Comparison of ENCODE assay signal across 8 cellular contexts in genomic region chr17:59842901-59843652, GRCh38. TPM values are rescaled to one million over a fixed set of nuclear protein-coding genes. Genes with fewer than 3 reads are reported as not detected.
DNase-seq lines count a peak whose midpoint lies in the region; TF ChIP-seq lines count a peak whose summit lies in the region.

No MANE protein-coding gene starts in this region.

- no peaks in the 10 kb centered on the region for H3K9me3 ChIP-seq in smooth muscle cell (replicated peaks; ENCODE audit: low read depth)

- peaks cover 55% of the 10 kb centered on the region for H3F3A ChIP-seq in smooth muscle cell (ENCODE audit: low read depth)

- TF ChIP-seq CTCF in fibroblast of the aortic adventitia (IDR thresholded peaks at IDR 0.05; ENCODE audit: insufficient read depth, low read length) (no peak), smooth muscle cell (IDR thresholded peaks at IDR 0.05; ENCODE audit: borderline replicate concordance, insufficient read depth, poor library complexity, severe bottlenecking) (no peak)

- H3K4me3 ChIP-seq in fibroblast of the aortic adventitia (ENCODE audit: low read depth, low read length) (no peak overlapping the region), smooth muscle cell (no peak overlapping the region)

- H3K79me2 ChIP-seq in smooth muscle cell (ENCODE audit: low read depth): peaks cover 38% of the 10 kb centered on the region

- H3K4me1 ChIP-seq in smooth muscle cell (ENCODE audit: low read depth): peaks cover 11% of the 10 kb centered on the region

- no peak overlapping the region for H2AFZ ChIP-seq in smooth muscle cell (ENCODE audit: low read depth)

- WGBS in smooth muscle cell (ENCODE audit: low lambda C conversion rate): 30% methylated on average over 13 of the region's 13 CpGs

- H3K4me2 ChIP-seq in smooth muscle cell: no peak overlapping the region

- peaks cover 20% of the 10 kb centered on the region for H3K36me3 ChIP-seq in smooth muscle cell (ENCODE audit: low read depth)

- peak overlapping the region; percentile 41 for H3K9ac ChIP-seq in smooth muscle cell (ENCODE audit: low read depth)

- no peaks in the 10 kb centered on the region for H3K27me3 ChIP-seq in smooth muscle cell (ENCODE audit: low read depth)

- peak overlapping the region; percentile 100 for H3K27ac ChIP-seq in smooth muscle cell (ENCODE audit: low read depth)

- no peak for TF ChIP-seq RAD21 in Ishikawa (IDR thresholded peaks at IDR 0.05; ENCODE audit: low read depth)

- DNase-seq in SIG-M5 treated with dmso at 0.1 percent for 504 hours (lab: John Stamatoyannopoulos, UW; ENCODE audit: unreplicated experiment): peak; percentile 99
- no peak for DNase-seq in SIG-M5 (lab: John Stamatoyannopoulos, UW)
- peak; percentile 65 for DNase-seq in activated T-cell treated with anti-CD3 and anti-CD28 coated beads for 24 hours (ENCODE audit: low read depth)
- DNase-seq in fibroblast of the aortic adventitia (ENCODE audit: low read depth): peak; percentile 97
- DNase-seq in smooth muscle cell (lab: John Stamatoyannopoulos, UW; ENCODE audit: unreplicated experiment): no peak
- DNase-seq in D341Med (ENCODE audit: low spot score): no peak
- no peak for DNase-seq in iPS-NIHi11 (ENCODE audit: low spot score)

- TF ChIP-seq EP300 in Ishikawa (IDR thresholded peaks at IDR 0.05; ENCODE audit: borderline replicate concordance): no peak

- peaks cover 53% of the 10 kb centered on the region for H4K20me1 ChIP-seq in smooth muscle cell (ENCODE audit: low read depth)

TF ChIP-seq in Ishikawa, 13 proteins besides CTCF, POLR2A, EP300 and RAD21:
- TF ChIP-seq, protein P1, sequence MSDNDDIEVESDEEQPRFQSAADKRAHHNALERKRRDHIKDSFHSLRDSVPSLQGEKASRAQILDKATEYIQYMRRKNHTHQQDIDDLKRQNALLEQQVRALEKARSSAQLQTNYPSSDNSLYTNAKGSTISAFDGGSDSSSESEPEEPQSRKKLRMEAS (IDR thresholded peaks at IDR 0.05): 0 out of 2 replicates have a peak, but pooled peaks have one; percentile 0
- no peak for TF ChIP-seq YY1 (IDR thresholded peaks at IDR 0.05; ENCODE audit: low read depth)

RNA-seq across cellular contexts. Expression of gene TUBD1, which starts 49.7 kb away (rescaled TPM):
- total RNA-seq in fibroblast of the aortic adventitia (ENCODE audit: low replicate concordance): 4.0 and 6.9 TPM in 2 replicates
- total RNA-seq in smooth muscle cell: 11.0 and 21.8 TPM in 2 replicates
- polyA plus RNA-seq in smooth muscle cell: 10.2 and 10.3 TPM in 2 replicates

RNA-seq across cellular contexts. Expression of gene RPS6KB1, which starts 49.8 kb away (rescaled TPM):
- total RNA-seq in fibroblast of the aortic adventitia (ENCODE audit: low replicate concordance): 23.2 and 23.9 TPM in 2 replicates
- 20.1 and 20.8 TPM in 2 replicates for total RNA-seq in smooth muscle cell
- polyA plus RNA-seq in smooth muscle cell: 19.0 and 22.3 TPM in 2 replicates

Comparison
In these comparisons a context has a peak if more than half of its experiments do, and no peak if none do; other contexts are left out.
1. DNase-seq: peak in SIG-M5 treated with dmso at 0.1 percent for 504 hours (single experiment), activated T-cell treated with anti-CD3 and anti-CD28 coated beads for 24 hours (single experiment) and fibroblast of the aortic adventitia (single experiment); none in SIG-M5 (single experiment), smooth muscle cell (single experiment), D341Med (single experiment) and iPS-NIHi11 (single experiment).